Comparison of ENCODE assay signal across 20 cellular contexts in genomic region chr3:16444344-16444743, GRCh38.
A peak's percentile ranks its signal among the peaks of the same experiment; 100 is the strongest.
DNase-seq lines count a peak whose midpoint lies in the region; ATAC-seq, FAIRE-seq and TF ChIP-seq lines count a peak whose summit lies in the region.
"Had no signal": no experiment of that assay in that cellular context is flagged by ENCODE, and none has a peak within 500 bp of the region (broad histone marks: within the 10 kb centered on the region; RNA-seq: fewer than 3 reads in every experiment).

No MANE protein-coding gene starts in this region.

- H3K4ac ChIP-seq in mesenchymal stem cell (ENCODE audit: low read depth in 1 of 2, low read length in 2 of 2) = no peak overlapping the region

- intact Hi-C loops in left ventricle myocardium superior (cut with micrococcal nuclease) (no loop called here), heart left ventricle (cut with DNase I) (loop anchor here in 2 of 10 donors (10.0 kb wide), 2 partner anchors 60 to 70 kb away; partner anchors contain the start of gene RFTN1 (in 1 of the 2)), prostate gland (cut with DNase I) (no loop called here)

- H2BK5ac ChIP-seq in mesenchymal stem cell (ENCODE audit: low read depth, low read length, poor library complexity, severe bottlenecking) = no peak overlapping the region

- H3K4me2 ChIP-seq in SU-DHL-6 (ENCODE audit: low read depth, low read length, poor library complexity, severe bottlenecking) = peak overlapping the region; percentile 69
- H3K4me2 ChIP-seq in mesenchymal stem cell (ENCODE audit: low read length, poor library complexity, severe bottlenecking) = no peak overlapping the region
- H3K4me2 ChIP-seq: BLaER1 treated with 17β-estradiol and CSF1 and Interleukin-3, amounts not matched to agents 10 nM and 100 nM had no signal

- H4K20me1 ChIP-seq in SU-DHL-6 (ENCODE audit: low read depth, low read length) = no peaks in the 10 kb centered on the region

- peak overlapping the region; percentile 67 for H4K8ac ChIP-seq in mesenchymal stem cell (ENCODE audit: low read length)

- peaks cover 96% of the 10 kb centered on the region for H3F3A ChIP-seq in SU-DHL-6 (ENCODE audit: insufficient read depth)

- no peak overlapping the region for H2BK120ac ChIP-seq in mesenchymal stem cell (ENCODE audit: low read depth, low read length)

- H3K4me3 ChIP-seq in MG63 (peak overlapping the region; percentile 18), SU-DHL-6 (ENCODE audit: insufficient read depth, low read length, poor library complexity, severe bottlenecking) (peak overlapping the region; percentile 33), mesenchymal stem cell (ENCODE audit: insufficient read depth in 1 of 2, low read depth in 1 of 2, low read length in 2 of 2) (no peak overlapping the region), heart left ventricle (no peak overlapping the region), prostate gland (no peak overlapping the region)
- H3K4me3 ChIP-seq: BLaER1 treated with 17β-estradiol and CSF1 and Interleukin-3, amounts not matched to agents 10 nM and 100 nM had no signal

- WGBS in mesenchymal stem cell = 100% methylated on average over 1 of the region's 6 CpGs
- WGBS in heart left ventricle, 4 donors = 65 to 80% (median 75%) methylated on average over 6 of the region's 6 CpGs
- 79% methylated on average over 6 of the region's 6 CpGs for WGBS in prostate gland

- TF ChIP-seq CTCF in SU-DHL-6 (IDR thresholded peaks at IDR 0.05; ENCODE audit: insufficient read depth, low read length, poor library complexity, severe bottlenecking) (no peak), heart left ventricle (IDR thresholded peaks at IDR 0.05) (no peak), prostate gland (IDR thresholded peaks at IDR 0.05) (no peak)

- H3K9me2 ChIP-seq in SU-DHL-6 (replicated peaks; ENCODE audit: insufficient read depth, low read length) = no peaks in the 10 kb centered on the region

- no peak for TF ChIP-seq POLR2A in GM12891 (IDR thresholded peaks at IDR 0.05; ENCODE audit: low read depth, low read length)
- no peak for TF ChIP-seq POLR2A in heart left ventricle (IDR thresholded peaks at IDR 0.05)
- TF ChIP-seq POLR2A in prostate gland (IDR thresholded peaks at IDR 0.05) = no peak

- H2BK15ac ChIP-seq in mesenchymal stem cell (ENCODE audit: low read depth, poor library complexity, severe bottlenecking) = no peak overlapping the region

- no peak overlapping the region for H2AFZ ChIP-seq in SU-DHL-6 (ENCODE audit: low read depth, low read length, severe bottlenecking)
- H2AFZ ChIP-seq in mesenchymal stem cell (ENCODE audit: low read depth, low read length) = no peak overlapping the region

- DNase-seq in GM12891 (ENCODE audit: insufficient read length, low spot score) = no peak
- DNase-seq in MG63 = no peak
- no peak for DNase-seq in mesenchymal stem cell
- DNase-seq in left ventricle myocardium superior = no peak
- no peak for DNase-seq in heart left ventricle
- no peak for DNase-seq in prostate gland (ENCODE audit: low spot score)
- DNase-seq: Calu3; CD8-positive, alpha-beta T cell; DMS79 treated with DMSO at 0.1 percent for 48 hours; EL; GOT3; H7; HFFc6 had no signal

- H3K27me3 ChIP-seq in MG63 (no peaks in the 10 kb centered on the region), SU-DHL-6 (ENCODE audit: low read length) (no peaks in the 10 kb centered on the region), mesenchymal stem cell (ENCODE audit: control insufficient read depth in 1 of 2, insufficient read depth in 1 of 2, low read length in 2 of 2) (no peaks in the 10 kb centered on the region), heart left ventricle (no peaks in the 10 kb centered on the region), prostate gland (replicated peaks; ENCODE audit: insufficient read depth) (no peaks in the 10 kb centered on the region)
- H3K27me3 ChIP-seq: BLaER1 treated with 17β-estradiol and CSF1 and Interleukin-3, amounts not matched to agents 10 nM and 100 nM had no signal

- H3K36me3 ChIP-seq in MG63 = no peaks in the 10 kb centered on the region
- peaks cover 2% of the 10 kb centered on the region; the same call in 1 of the 2 replicates for H3K36me3 ChIP-seq in SU-DHL-6 (ENCODE audit: low read length)
- H3K36me3 ChIP-seq in mesenchymal stem cell (ENCODE audit: control insufficient read depth in 1 of 2, insufficient read depth in 2 of 2, low read depth in 1 of 2, low read length in 2 of 2) = peaks cover 0 to 3% of the 10 kb centered on the region in 2 experiments
- no peaks in the 10 kb centered on the region for H3K36me3 ChIP-seq in heart left ventricle
- H3K36me3 ChIP-seq in prostate gland = no peaks in the 10 kb centered on the region

- ATAC-seq in left ventricle myocardium superior (no peak), heart left ventricle (no peak), GM21619 (IDR thresholded peaks at IDR 0.05; ENCODE audit: unreplicated experiment) (no peak)
- ATAC-seq: CD8-positive, alpha-beta T cell; HCT116 had no signal

- peak; percentile 65 for FAIRE-seq in GM12891 (lab: Jason Lieb, UNC)
- FAIRE-seq: GM12892, GM18507 had no signal

- peaks cover 2% of the 10 kb centered on the region for H3K4me1 ChIP-seq in mesenchymal stem cell (ENCODE audit: control insufficient read depth, insufficient read depth, low read depth, low read length)
- H3K4me1 ChIP-seq in heart left ventricle = peaks cover 0 to 51% (median 29%) of the 10 kb centered on the region in 12 donors
- H3K4me1 ChIP-seq in prostate gland (replicated peaks) = no peaks in the 10 kb centered on the region

- H3K23ac ChIP-seq in mesenchymal stem cell (ENCODE audit: low read length in 2 of 2) = no peak overlapping the region

- peaks cover 22% of the 10 kb centered on the region for H3K79me1 ChIP-seq in mesenchymal stem cell (replicated peaks; ENCODE audit: low read length, poor library complexity, severe bottlenecking)

- no peak overlapping the region for H2BK12ac ChIP-seq in mesenchymal stem cell (ENCODE audit: low read length in 2 of 2)

- no peak overlapping the region for H3K14ac ChIP-seq in mesenchymal stem cell (ENCODE audit: low read length in 2 of 2)

- H3K18ac ChIP-seq in mesenchymal stem cell (ENCODE audit: low read depth in 1 of 2, low read length in 2 of 2) = no peak overlapping the region

- H3K9me3 ChIP-seq in MG63 (no peaks in the 10 kb centered on the region), SU-DHL-6 (ENCODE audit: insufficient read depth, low read length) (no peaks in the 10 kb centered on the region), mesenchymal stem cell (ENCODE audit: control insufficient read depth, low read length) (no peaks in the 10 kb centered on the region), heart left ventricle (no peaks in the 10 kb centered on the region), prostate gland (no peaks in the 10 kb centered on the region)

- H3K9ac ChIP-seq in SU-DHL-6 (ENCODE audit: low read length) (peak overlapping the region; percentile 53), mesenchymal stem cell (ENCODE audit: low read length) (no peak overlapping the region)
- H3K9ac ChIP-seq: BLaER1 treated with 17β-estradiol and CSF1 and Interleukin-3, amounts not matched to agents 10 nM and 100 nM had no signal

- no peak overlapping the region for H4K91ac ChIP-seq in mesenchymal stem cell (ENCODE audit: low read length)

- H3K79me2 ChIP-seq in SU-DHL-6 (ENCODE audit: insufficient read depth, low read length) = peaks cover 93% of the 10 kb centered on the region

- H2AK5ac ChIP-seq in mesenchymal stem cell (ENCODE audit: low read length, severe bottlenecking) = peak overlapping the region; percentile 32

- H3K27ac ChIP-seq in SU-DHL-6 (ENCODE audit: low read depth, low read length) = peak overlapping the region; percentile 100
- H3K27ac ChIP-seq in mesenchymal stem cell (ENCODE audit: low read length, poor library complexity, severe bottlenecking) = no peak overlapping the region
- H3K27ac ChIP-seq in heart left ventricle = no peak overlapping the region
- no peak overlapping the region for H3K27ac ChIP-seq in prostate gland
- H3K27ac ChIP-seq: BLaER1 treated with 17β-estradiol and CSF1 and Interleukin-3, amounts not matched to agents 10 nM and 100 nM; HL-60 had no signal

TF ChIP-seq in GM12891, 5 proteins besides CTCF, POLR2A, EP300 and RAD21:
- TF ChIP-seq PAX5 (IDR thresholded peaks at IDR 0.05; ENCODE audit: insufficient read depth, low read length, severe bottlenecking) (no peak), SPI1 (IDR thresholded peaks at IDR 0.05; ENCODE audit: low read depth, low read length) (no peak), POLR2AphosphoS5 (IDR thresholded peaks at IDR 0.05; ENCODE audit: low read depth, low read length) (no peak), POU2F2 (IDR thresholded peaks at IDR 0.05; ENCODE audit: low read depth, low read length) (no peak), TAF1 (IDR thresholded peaks at IDR 0.05; ENCODE audit: low read depth, low read length) (no peak)

Comparison
In these comparisons a context has a peak if more than half of its experiments do, and no peak if none do; other contexts are left out.
1. H3K4me3 ChIP-seq: peak in MG63 (single experiment) and SU-DHL-6 (single experiment); none in mesenchymal stem cell (0 of 2), heart left ventricle (0 of 12) and prostate gland (0 of 2).